9 cellular contexts compared by ENCODE assay signal in genomic region chr18:10624-11184, GRCh38. TPM values are rescaled to one million over a fixed set of nuclear protein-coding genes. Genes with fewer than 3 reads are reported as not detected.
DNase-seq lines count a peak whose midpoint lies in the region; ATAC-seq and TF ChIP-seq lines count a peak whose summit lies in the region.
"Not testable (repeated sequence)": the region's sequence is repeated elsewhere in the genome, so short reads cannot be mapped to it uniquely, and the experiment has no call there.
"Had no signal": no experiment of that assay in that cellular context is flagged by ENCODE, and none has a peak within 500 bp of the region (broad histone marks: within the 10 kb centered on the region; RNA-seq: fewer than 3 reads in every experiment).

No MANE protein-coding gene starts in this region.

- not testable (repeated sequence) for TF ChIP-seq CTCF in PC-3 (conservative IDR thresholded peaks at IDR 0.05; ENCODE audit: low read depth, low read length); mucosa of descending colon (IDR thresholded peaks at IDR 0.05); upper lobe of right lung (IDR thresholded peaks at IDR 0.05)

- H3F3A ChIP-seq in PC-3 (ENCODE audit: low read length, unreplicated experiment), result not testable (repeated sequence)

- not testable (repeated sequence) for H3K27ac ChIP-seq in PC-3 (ENCODE audit: low read length); upper lobe of right lung

- H3K9me3 ChIP-seq in PC-3 (ENCODE audit: low read length); mucosa of descending colon; upper lobe of right lung: not testable (repeated sequence)

- H3K9ac ChIP-seq in PC-3 (ENCODE audit: low read length), result not testable (repeated sequence)

- not testable (repeated sequence) for H3K9me2 ChIP-seq in PC-3 (replicated peaks; ENCODE audit: low read length)

- DNase-seq in PC-3, left colon: not testable (repeated sequence)
- DNase-seq in activated effector memory CD4-positive, alpha-beta T cell treated with anti-CD3 and anti-CD28 coated beads, Interleukin-2, amount 50 U/mL, for 16 hours, result peak; percentile 63
- DNase-seq in Right ventricle myocardium inferior (ENCODE audit: missing footprints), result peak; percentile 48
- peak in 2 of 3 donors; percentile 7 to 51 for DNase-seq in mucosa of descending colon
- DNase-seq in stimulated activated CD4-positive, alpha-beta T cell treated with anti-CD3 and anti-CD28 coated beads, Interleukin-15, amount 100 ng/mL, for 24 hours, result peak; percentile 2
- DNase-seq in upper lobe of right lung, result peak; percentile 65

- BruUV-seq in PC-3 (replicated peaks; lab: Mats Ljungman, UMichigan), result not testable (repeated sequence)

- CTCF ChIA-PET in PC-3 (lab: Charles Lee), result not testable (repeated sequence)

- intact Hi-C loops in PC-3 (cut with micrococcal nuclease); Right ventricle myocardium inferior (cut with DNase I); left colon (cut with DNase I, micrococcal nuclease); mucosa of descending colon (cut with DNase I, micrococcal nuclease); upper lobe of right lung (cut with DNase I): not testable (repeated sequence)

- not testable (repeated sequence) for H3K79me2 ChIP-seq in PC-3 (ENCODE audit: low read length)

- H3K27me3 ChIP-seq in PC-3 (ENCODE audit: low read length); upper lobe of right lung: not testable (repeated sequence)

- H3K36me3 ChIP-seq in PC-3 (ENCODE audit: low read depth, low read length); mucosa of descending colon (ENCODE audit: low read depth); upper lobe of right lung: not testable (repeated sequence)

- not testable (repeated sequence) for H4K20me1 ChIP-seq in PC-3 (ENCODE audit: low read length)

- not testable (repeated sequence) for H3K4me2 ChIP-seq in PC-3 (ENCODE audit: low read length)

- ATAC-seq in PC-3, result peak; percentile 24; the same call in 1 of the 2 replicates
- not testable (repeated sequence) for ATAC-seq in Right ventricle myocardium inferior
- ATAC-seq in left colon, result peak; percentile 54
- ATAC-seq in mucosa of descending colon, result peak; percentile 30
- ATAC-seq in upper lobe of right lung, result peak; percentile 80

- not testable (repeated sequence) for H2AFZ ChIP-seq in PC-3 (ENCODE audit: low read length)

- POLR2A ChIA-PET in PC-3 (lab: Charles Lee; ENCODE audit: unreplicated experiment), result not testable (repeated sequence)

- H3K4me3 ChIP-seq in PC-3 (ENCODE audit: low read length); mucosa of descending colon; upper lobe of right lung: not testable (repeated sequence)

- not testable (repeated sequence) for H3K4me1 ChIP-seq in PC-3 (ENCODE audit: insufficient read depth, low read length); mucosa of descending colon (ENCODE audit: low read depth); upper lobe of right lung

RNA-seq across cellular contexts. Expression of gene TUBB8B, which starts 38.7 kb away (rescaled TPM):
- total RNA-seq in PC-3 (2014; rRNA removed) (not detected in 2 replicates), Right ventricle myocardium inferior (not detected), left colon (under 1 TPM in 1 of 2 donors, not detected in 1; 0.34 TPM), mucosa of descending colon (1 to 10 TPM in 1 of 3 donors, under 1 TPM in 1, not detected in 1; 0.55 to 1.2 TPM), upper lobe of right lung (0.38 TPM)
- total RNA-seq: CD4-positive, CD25-positive, alpha-beta regulatory T cell; H4 had no signal
